Comparison of ENCODE assay signal across 8 cellular contexts in genomic region chr17:3723556-3724372, GRCh38. TPM values are rescaled to one million over a fixed set of nuclear protein-coding genes. Genes with fewer than 3 reads are reported as not detected.
DNase-seq lines count a peak whose midpoint lies in the region; ATAC-seq and TF ChIP-seq lines count a peak whose summit lies in the region.

Gene HASPIN (plus strand): TSS chr17:3723903. CDS start chr17:3723936, 33 bp downstream.

- CTCF ChIA-PET in activated CD8-positive, alpha-beta T cell treated with anti-CD3 and anti-CD28 coated beads for 36 hours (lab: Charles Lee), result interaction anchor here (0.7 to 12.1 kb wide), 13 partner anchors 12 to 675 kb away, joined by 3 to 107 read pairs (median 5); partner anchors contain the start of gene NCBP3

- H3K36me3 ChIP-seq in CD4-positive, CD25-positive, alpha-beta regulatory T cell (ENCODE audit: control insufficient read depth, insufficient read depth, low read length), result peaks cover 7% of the 10 kb centered on the region
- H3K36me3 ChIP-seq in lung (ENCODE audit: control insufficient read depth in 2 of 2, insufficient read depth in 2 of 2, low read length in 2 of 2), result no peaks in the 10 kb centered on the region

- peak; percentile 42 for TF ChIP-seq CTCF in activated CD8-positive, alpha-beta T cell treated with anti-CD3 and anti-CD28 coated beads for 36 hours (IDR thresholded peaks at IDR 0.05)
- TF ChIP-seq CTCF in lung (IDR thresholded peaks at IDR 0.05; ENCODE audit: control extremely low read depth, extremely low read depth), result peak; percentile 20

- H3K27me3 ChIP-seq in CD4-positive, CD25-positive, alpha-beta regulatory T cell (ENCODE audit: control insufficient read depth, insufficient read depth, low read length), result no peaks in the 10 kb centered on the region
- H3K27me3 ChIP-seq in lung (ENCODE audit: control insufficient read depth, insufficient read depth), result no peaks in the 10 kb centered on the region

- H3K27ac ChIP-seq in CD4-positive, CD25-positive, alpha-beta regulatory T cell (ENCODE audit: insufficient read depth, low read length, poor library complexity, severe bottlenecking), result peak within 1 kb of the TSS; percentile 75
- peak within 1 kb of the TSS; percentile 85 to 90 for H3K27ac ChIP-seq in lung (ENCODE audit: low read depth in 1 of 2, low read length in 1 of 2)

- intact Hi-C loops in activated CD8-positive, alpha-beta T cell treated with anti-CD3 and anti-CD28 coated beads for 36 hours (cut with micrococcal nuclease), result loop anchor here (5.0 kb wide), 1 partner anchor 41 kb away; no protein-coding TSS in a partner anchor

- peak within 1 kb of the TSS; percentile 89 to 98 (median 95) for H3K4me3 Mint-ChIP-seq in CD4-positive, CD25-positive, alpha-beta regulatory T cell
- H3K4me3 Mint-ChIP-seq in activated CD8-positive, alpha-beta T cell treated with anti-CD3 and anti-CD28 coated beads for 36 hours, result peak within 1 kb of the TSS; percentile 81

- H3K4me3 ChIP-seq in CD4-positive, CD25-positive, alpha-beta regulatory T cell (ENCODE audit: low read depth, low read length), result peak within 1 kb of the TSS; percentile 95
- peak within 1 kb of the TSS; percentile 78 for H3K4me3 ChIP-seq in lung

- H3K4me1 ChIP-seq in CD4-positive, CD25-positive, alpha-beta regulatory T cell (ENCODE audit: control insufficient read depth, insufficient read depth, low read length, poor library complexity, severe bottlenecking), result peaks cover 26% of the 10 kb centered on the region
- H3K4me1 ChIP-seq in lung (ENCODE audit: control insufficient read depth in 2 of 2, insufficient read depth in 2 of 2, low read length in 2 of 2), result peaks cover 6 to 7% of the 10 kb centered on the region in 2 donors

- no peaks in the 10 kb centered on the region for H3K9me3 ChIP-seq in CD4-positive, CD25-positive, alpha-beta regulatory T cell (ENCODE audit: control insufficient read depth in 2 of 2, low read length in 2 of 2)
- H3K9me3 ChIP-seq in lung (ENCODE audit: control insufficient read depth in 2 of 2, insufficient read depth in 1 of 2, low read length in 1 of 2), result no peaks in the 10 kb centered on the region

- WGBS in lung, 2 donors, result 0% methylated on average over 94 to 98 of the region's 98 CpGs

- H3K4me1 Mint-ChIP-seq in CD4-positive, CD25-positive, alpha-beta regulatory T cell, result peaks cover 4 to 52% (median 30%) of the 10 kb centered on the region in 4 donors
- peaks cover 54% of the 10 kb centered on the region for H3K4me1 Mint-ChIP-seq in activated CD8-positive, alpha-beta T cell treated with anti-CD3 and anti-CD28 coated beads for 36 hours (ENCODE audit: low read depth)

- H3K9me3 Mint-ChIP-seq in CD4-positive, CD25-positive, alpha-beta regulatory T cell, result no peaks in the 10 kb centered on the region
- H3K9me3 Mint-ChIP-seq in activated CD8-positive, alpha-beta T cell treated with anti-CD3 and anti-CD28 coated beads for 36 hours, result no peaks in the 10 kb centered on the region

- POLR2A ChIA-PET in activated CD8-positive, alpha-beta T cell treated with anti-CD3 and anti-CD28 coated beads for 36 hours (lab: Charles Lee), result interaction anchor here (0.6 to 2.0 kb wide), 15 partner anchors 8 to 122 kb away, joined by 3 to 10 read pairs (median 5); partner anchors contain the start of gene NCBP3

- peak; percentile 83 to 84 for ATAC-seq in CD4-positive, CD25-positive, alpha-beta regulatory T cell (ENCODE audit: low read depth in 2 of 2)
- peak; percentile 80 for ATAC-seq in GM19395 (IDR thresholded peaks at IDR 0.05; ENCODE audit: unreplicated experiment)
- ATAC-seq in HG03565 (IDR thresholded peaks at IDR 0.05; ENCODE audit: unreplicated experiment), result peak; percentile 87
- peak; percentile 91 for ATAC-seq in activated CD8-positive, alpha-beta T cell treated with anti-CD3 and anti-CD28 coated beads for 36 hours
- peak; percentile 85 for ATAC-seq in lung (ENCODE audit: insufficient read depth, low FRiP score)

- H3K27ac Mint-ChIP-seq in CD4-positive, CD25-positive, alpha-beta regulatory T cell, result peak within 1 kb of the TSS; percentile 73 to 93 (median 85)
- peak within 1 kb of the TSS; percentile 92 for H3K27ac Mint-ChIP-seq in activated CD8-positive, alpha-beta T cell treated with anti-CD3 and anti-CD28 coated beads for 36 hours

- peaks cover 3% of the 10 kb centered on the region for H3K36me3 Mint-ChIP-seq in CD4-positive, CD25-positive, alpha-beta regulatory T cell
- H3K36me3 Mint-ChIP-seq in activated CD8-positive, alpha-beta T cell treated with anti-CD3 and anti-CD28 coated beads for 36 hours (ENCODE audit: low read depth), result peaks cover 68% of the 10 kb centered on the region

- peak; percentile 88 to 92 (median 92) for DNase-seq in CD4-positive, CD25-positive, alpha-beta regulatory T cell
- peak; percentile 75 for DNase-seq in NCI-H82 treated with DMSO at 0.1 percent for 48 hours (lab: John Stamatoyannopoulos, UW; ENCODE audit: unreplicated experiment)
- DNase-seq in activated CD8-positive, alpha-beta T cell treated with anti-CD3 and anti-CD28 coated beads for 36 hours, result peak; percentile 93
- DNase-seq in ecto neural progenitor cell (ENCODE audit: low spot score), result peak; percentile 98
- DNase-seq in lung (ENCODE audit: low spot score), result peak; percentile 91
- DNase-seq in stimulated activated CD4-positive, alpha-beta T cell treated with anti-CD3 and anti-CD28 coated beads, TNF-alpha, amount 100 ng/mL, for 4 hours (ENCODE audit: low read depth in 3 of 3), result peak; percentile 85 to 87 (median 86)

- H3K27me3 Mint-ChIP-seq in CD4-positive, CD25-positive, alpha-beta regulatory T cell, result no peaks in the 10 kb centered on the region
- no peaks in the 10 kb centered on the region for H3K27me3 Mint-ChIP-seq in activated CD8-positive, alpha-beta T cell treated with anti-CD3 and anti-CD28 coated beads for 36 hours

RNA-seq across cellular contexts. Expression of gene HASPIN, which starts in this region (rescaled TPM):
- total RNA-seq in CD4-positive, CD25-positive, alpha-beta regulatory T cell, result 0.27 TPM
- polyA plus RNA-seq in CD4-positive, CD25-positive, alpha-beta regulatory T cell, result under 1 TPM; 0.07 to 0.53 (median 0.34) TPM
- 10 to 100 TPM; 20.7 to 21.3 TPM for total RNA-seq in activated CD8-positive, alpha-beta T cell treated with anti-CD3 and anti-CD28 coated beads for 36 hours
- total RNA-seq in lung, result 1 to 10 TPM in 1 of 2 donors, under 1 TPM in 1; 0.55 to 1.1 TPM
- under 1 TPM; 0.24 to 0.47 TPM for polyA plus RNA-seq in lung

Comparison
In these comparisons a context has a peak if more than half of its experiments do, and no peak if none do; other contexts are left out.
1. Peak in every context shown above with its lines: DNase-seq, ATAC-seq, H3K4me3 ChIP-seq and H3K27ac ChIP-seq.
2. RNA of gene HASPIN (total RNA-seq): 20.7 to 21.3 TPM in activated CD8-positive, alpha-beta T cell treated with anti-CD3 and anti-CD28 coated beads for 36 hours; 0.55 to 1.1 TPM in lung and 0.27 TPM in CD4-positive, CD25-positive, alpha-beta regulatory T cell (single experiment); every median in the first group is over 10 times any median in the second.
3. Peak in DNase-seq, ATAC-seq, H3K4me3 ChIP-seq and H3K27ac ChIP-seq in CD4-positive, CD25-positive, alpha-beta regulatory T cell; RNA of the gene not detected or under 1 TPM.